Comparison of ENCODE assay signal across 1 cellular context in the genomic region with DNA sequence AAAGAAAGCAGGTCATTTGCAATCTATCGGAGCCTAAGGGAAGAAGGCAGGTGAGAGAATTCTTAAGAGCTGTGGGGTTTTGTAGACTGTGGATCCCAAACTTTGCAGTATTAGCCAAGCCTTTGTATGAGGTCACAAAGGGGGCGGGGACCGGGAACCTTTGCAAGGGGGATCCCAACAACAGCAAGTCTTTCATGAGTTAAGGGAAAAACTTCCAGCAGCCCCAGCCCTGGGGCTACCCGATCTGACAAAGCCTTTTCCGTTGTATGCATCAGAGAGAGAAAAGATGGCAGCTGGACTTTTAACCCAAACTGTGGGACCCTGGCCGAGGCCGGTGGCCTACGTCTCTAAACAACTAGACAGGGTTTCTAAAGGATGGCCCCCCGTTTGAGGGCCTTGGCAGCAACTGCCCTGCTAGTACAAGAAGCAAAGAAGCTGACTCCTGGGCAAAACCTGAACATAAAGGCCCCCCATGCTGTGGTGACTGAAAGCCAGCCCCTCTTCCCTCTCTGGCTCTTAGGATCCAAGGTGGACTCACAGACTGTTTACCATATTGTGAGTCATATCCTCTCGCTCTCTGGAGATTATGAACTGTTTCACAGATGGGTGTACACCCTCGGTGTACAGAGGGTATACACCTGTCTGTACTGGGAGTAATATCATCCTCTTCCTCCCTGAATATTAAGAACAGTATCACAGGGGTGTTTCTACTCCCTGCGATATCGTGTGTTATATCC.
TF ChIP-seq lines count a peak whose summit lies in the region.
"Not testable (repeated sequence)": the region's sequence is repeated elsewhere in the genome, so short reads cannot be mapped to it uniquely, and the experiment has no call there.

No MANE protein-coding gene starts in this region.

TF ChIP-seq in K562, 482 proteins besides CTCF, POLR2A, EP300 and RAD21 (continued from another document):
- TF ChIP-seq ATF3 (IDR thresholded peaks at IDR 0.05) (0 out of 2 replicates have a peak, but pooled peaks have one; percentile 13), FOSL1 (tag; conservative IDR thresholded peaks at IDR 0.05) (peak; percentile 86)
- not testable (repeated sequence) for TF ChIP-seq ATF3 (CRISPR knock-in tag; conservative IDR thresholded peaks at IDR 0.05)
